ENCODE assay signal across 21 cellular contexts in genomic region chr9:127366594-127366993, GRCh38. TPM values are rescaled to one million over a fixed set of nuclear protein-coding genes. Genes with fewer than 3 reads are reported as not detected.
DNase-seq lines count a peak whose midpoint lies in the region; ATAC-seq and TF ChIP-seq lines count a peak whose summit lies in the region.
"Had no signal": no experiment of that assay in that cellular context is flagged by ENCODE, and none has a peak within 500 bp of the region (broad histone marks: within the 10 kb centered on the region; RNA-seq: fewer than 3 reads in every experiment).

No MANE protein-coding gene starts in this region.

- intact Hi-C loops in left ventricle myocardium superior (cut with micrococcal nuclease) (no loop called here), Right ventricle myocardium inferior (cut with DNase I) (no loop called here)

- ATAC-seq in left ventricle myocardium superior (no peak), Right ventricle myocardium inferior (no peak), HG03039 (IDR thresholded peaks at IDR 0.05; ENCODE audit: unreplicated experiment) (no peak), GM21528 (IDR thresholded peaks at IDR 0.05; ENCODE audit: low FRiP score, unreplicated experiment) (no peak)
- ATAC-seq: HCT116 had no signal

- no peak overlapping the region for H3K4me3 ChIP-seq in epithelial cell of esophagus (ENCODE audit: low read length)

- DNase-seq in left ventricle myocardium superior (peak; percentile 42), Right ventricle myocardium inferior (ENCODE audit: missing footprints) (no peak), epithelial cell of esophagus (ENCODE audit: low read depth) (peak; percentile 33), pons (ENCODE audit: low spot score) (peak; percentile 37), inferior parietal cortex (ENCODE audit: extremely low spot score) (no peak), GM10266 (ENCODE audit: extremely low spot score) (no peak)
- DNase-seq: CD4-positive, alpha-beta memory T cell; DMS53; EL; GOT3; MM.1S; NCI-H1092; NCI-H1436 treated with DMSO at 0.1 percent for 48 hours; NCI-H2029 treated with DMSO at 0.1 percent for 48 hours; NCI-H510A; NCI-H748 treated with DMSO at 0.1 percent for 48 hours; OCI-M1; SHP77 had no signal

- TF ChIP-seq CTCF in epithelial cell of esophagus (IDR thresholded peaks at IDR 0.05; ENCODE audit: insufficient read depth, low read depth, low read length, missing control alignments) (no peak), GM10266 (IDR thresholded peaks at IDR 0.05; ENCODE audit: control insufficient read depth, insufficient read depth, low read depth, missing control alignments) (no peak)

RNA-seq across cellular contexts. Expression of gene SLC2A8, which starts 30.4 kb away (rescaled TPM):
- 18.6 TPM for total RNA-seq in left ventricle myocardium superior
- total RNA-seq in Right ventricle myocardium inferior = 15.0 TPM

RNA-seq across cellular contexts. Expression of gene ZNF79, which starts 57.6 kb away (rescaled TPM):
- total RNA-seq in left ventricle myocardium superior (7.4 TPM), Right ventricle myocardium inferior (6.1 TPM)

Comparison
In these comparisons a context has a peak if more than half of its experiments do, and no peak if none do; other contexts are left out.
1. DNase-seq: peak in left ventricle myocardium superior (single experiment), epithelial cell of esophagus (single experiment) and pons (single experiment); none in Right ventricle myocardium inferior (single experiment), inferior parietal cortex (single experiment) and GM10266 (single experiment).